ENCODE assay signal across 8 cellular contexts in the genomic region with DNA sequence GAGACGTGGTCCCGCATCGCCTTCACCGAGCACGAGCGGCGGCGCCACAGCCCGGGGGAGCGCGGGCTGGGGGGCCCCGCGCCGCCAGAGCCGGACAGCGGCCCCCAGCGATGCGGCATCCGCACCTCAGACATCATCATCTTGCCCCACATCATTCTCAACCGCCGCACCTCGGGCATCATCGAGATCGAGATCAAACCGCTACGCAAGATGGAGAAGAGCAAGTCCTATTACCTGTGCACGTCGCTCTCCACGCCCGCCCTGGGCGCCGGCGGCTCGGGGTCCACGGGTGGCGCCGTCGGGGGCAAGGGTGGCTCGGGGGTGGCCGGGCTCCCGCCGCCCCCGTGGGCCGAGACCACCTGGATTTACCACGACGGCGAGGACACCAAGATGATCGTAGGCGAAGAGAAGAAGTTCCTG. TPM values are rescaled to one million over a fixed set of nuclear protein-coding genes. Genes with fewer than 3 reads are reported as not detected.
A peak's percentile ranks its signal among the peaks of the same experiment; 100 is the strongest.
DNase-seq lines count a peak whose midpoint lies in the region; ATAC-seq, FAIRE-seq and TF ChIP-seq lines count a peak whose summit lies in the region.

No MANE protein-coding gene starts in this region.

- peak overlapping the region; percentile 87 for H3K27ac ChIP-seq in effector memory CD4-positive, alpha-beta T cell (ENCODE audit: insufficient read depth, low read length, poor library complexity, severe bottlenecking)

- no peaks in the 10 kb centered on the region for H3K9me3 Mint-ChIP-seq in activated CD4-positive, alpha-beta T cell treated with anti-CD3 and anti-CD28 coated beads for 36 hours (ENCODE audit: low read depth)
- H3K9me3 Mint-ChIP-seq in nephron progenitor cell = no peaks in the 10 kb centered on the region

- H3K4me1 ChIP-seq in effector memory CD4-positive, alpha-beta T cell (ENCODE audit: control insufficient read depth, insufficient read depth, low read length, poor library complexity, severe bottlenecking) = peaks cover 23% of the 10 kb centered on the region

- H3K9me3 ChIP-seq in effector memory CD4-positive, alpha-beta T cell (ENCODE audit: control insufficient read depth, low read length) = no peaks in the 10 kb centered on the region

- no peak for TF ChIP-seq CTCF in nephron progenitor cell (IDR thresholded peaks at IDR 0.05)
- no peak for TF ChIP-seq CTCF in D721Med (IDR thresholded peaks at IDR 0.05; ENCODE audit: insufficient read depth, missing control alignments)

- H3K4me3 ChIP-seq in effector memory CD4-positive, alpha-beta T cell (ENCODE audit: insufficient read depth, low read depth, low read length, poor library complexity, severe bottlenecking) = peak overlapping the region; percentile 99

- ATAC-seq in HG02588 (IDR thresholded peaks at IDR 0.05; ENCODE audit: unreplicated experiment) = peak; percentile 0
- ATAC-seq in activated CD4-positive, alpha-beta T cell treated with anti-CD3 and anti-CD28 coated beads for 36 hours = no peak

- H3K27me3 ChIP-seq in effector memory CD4-positive, alpha-beta T cell (replicated peaks; ENCODE audit: control insufficient read depth, insufficient read depth, low read length, poor library complexity, severe bottlenecking) = no peaks in the 10 kb centered on the region

- H3K36me3 ChIP-seq in effector memory CD4-positive, alpha-beta T cell (ENCODE audit: control insufficient read depth, insufficient read depth, low read length) = no peaks in the 10 kb centered on the region

- peaks cover 59% of the 10 kb centered on the region for H3K4me1 Mint-ChIP-seq in activated CD4-positive, alpha-beta T cell treated with anti-CD3 and anti-CD28 coated beads for 36 hours
- H3K4me1 Mint-ChIP-seq in nephron progenitor cell = peaks cover 34% of the 10 kb centered on the region

- FAIRE-seq in D721Med (lab: Jason Lieb, UNC) = no peak

- CTCF ChIA-PET in activated CD4-positive, alpha-beta T cell treated with anti-CD3 and anti-CD28 coated beads for 36 hours (lab: Charles Lee) = interaction anchor here (1.0 to 2.8 kb wide), 6 partner anchors 64 to 574 kb away, joined by 3 to 26 read pairs (median 4); partner anchors contain the start of gene NEURL1

- peaks cover 11% of the 10 kb centered on the region for H3K27me3 Mint-ChIP-seq in activated CD4-positive, alpha-beta T cell treated with anti-CD3 and anti-CD28 coated beads for 36 hours
- peaks cover 44% of the 10 kb centered on the region for H3K27me3 Mint-ChIP-seq in nephron progenitor cell (ENCODE audit: low read depth, poor library complexity)

- peaks cover 3% of the 10 kb centered on the region for H3K36me3 Mint-ChIP-seq in activated CD4-positive, alpha-beta T cell treated with anti-CD3 and anti-CD28 coated beads for 36 hours (ENCODE audit: low read depth)
- H3K36me3 Mint-ChIP-seq in nephron progenitor cell (ENCODE audit: low read depth) = peaks cover 15% of the 10 kb centered on the region

- no peak overlapping the region for H3K27ac Mint-ChIP-seq in activated CD4-positive, alpha-beta T cell treated with anti-CD3 and anti-CD28 coated beads for 36 hours
- H3K27ac Mint-ChIP-seq in nephron progenitor cell = no peak overlapping the region

- DNase-seq in DMS53 (lab: John Stamatoyannopoulos, UW) (peak; percentile 67), nephron progenitor cell (no peak), NK-92 (lab: John Stamatoyannopoulos, UW; ENCODE audit: unreplicated experiment) (no peak), Ammon's horn (ENCODE audit: low spot score) (no peak), D721Med (ENCODE audit: insufficient read length, low spot score) (no peak)
- peak; percentile 63 for DNase-seq in activated CD4-positive, alpha-beta T cell treated with anti-CD3 and anti-CD28 coated beads for 36 hours
- DNase-seq in effector memory CD4-positive, alpha-beta T cell = peak in 2 of 3 donors; percentile 8 to 24

- POLR2A ChIA-PET in activated CD4-positive, alpha-beta T cell treated with anti-CD3 and anti-CD28 coated beads for 36 hours (lab: Charles Lee) = interaction anchor here (1.2 kb wide), 1 partner anchor 134 kb away, joined by 3 read pairs; no protein-coding TSS in a partner anchor

- intact Hi-C loops in activated CD4-positive, alpha-beta T cell treated with anti-CD3 and anti-CD28 coated beads for 36 hours (cut with DNase I, micrococcal nuclease) = loop anchor here (1.0 to 5.0 kb wide), 14 partner anchors 17 to 1102 kb away; partner anchors contain the start of genes BORCS7 (in 2 of the 2), ARL3 (in 1 of the 2), ATP5MK (in 1 of the 2) and NT5C2 (in 1 of the 2)

- H3K4me3 Mint-ChIP-seq in activated CD4-positive, alpha-beta T cell treated with anti-CD3 and anti-CD28 coated beads for 36 hours = peak overlapping the region; percentile 83
- peak overlapping the region; percentile 93 for H3K4me3 Mint-ChIP-seq in nephron progenitor cell

RNA-seq across cellular contexts. Expression of gene CNNM2, which starts 0.7 kb away (rescaled TPM):
- total RNA-seq in activated CD4-positive, alpha-beta T cell treated with anti-CD3 and anti-CD28 coated beads for 36 hours = 1 to 10 TPM; 4.2 to 4.5 TPM

RNA-seq across cellular contexts. Expression of gene AS3MT, which starts 49.6 kb away (rescaled TPM):
- total RNA-seq in activated CD4-positive, alpha-beta T cell treated with anti-CD3 and anti-CD28 coated beads for 36 hours = 1 to 10 TPM; 1.1 to 1.5 TPM

Comparison
In these comparisons a context has a peak if more than half of its experiments do, and no peak if none do; other contexts are left out.
1. DNase-seq: peak in DMS53 (single experiment), activated CD4-positive, alpha-beta T cell treated with anti-CD3 and anti-CD28 coated beads for 36 hours (single experiment) and effector memory CD4-positive, alpha-beta T cell (2 of 3); none in nephron progenitor cell (single experiment), NK-92 (single experiment), Ammon's horn (single experiment) and D721Med (single experiment).